8 cellular contexts compared by ENCODE assay signal in genomic region chr14:57390806-57391562, GRCh38. TPM values are rescaled to one million over a fixed set of nuclear protein-coding genes. Genes with fewer than 3 reads are reported as not detected.
A peak's percentile ranks its signal among the peaks of the same experiment; 100 is the strongest.
DNase-seq lines count a peak whose midpoint lies in the region; ATAC-seq, FAIRE-seq and TF ChIP-seq lines count a peak whose summit lies in the region.

No MANE protein-coding gene starts in this region.

- peak; percentile 29 for ATAC-seq in CD8-positive, alpha-beta T cell
- ATAC-seq in GM19372 (IDR thresholded peaks at IDR 0.05; ENCODE audit: low read depth, unreplicated experiment): peak; percentile 35
- ATAC-seq in HG03460 (IDR thresholded peaks at IDR 0.05; ENCODE audit: unreplicated experiment): peak; percentile 37
- ATAC-seq in GM12878: peak; percentile 72

- H3K9me2 ChIP-seq in SU-DHL-6 (replicated peaks; ENCODE audit: insufficient read depth, low read length): no peaks in the 10 kb centered on the region

- peak overlapping the region; percentile 57 for H3K4me2 ChIP-seq in SU-DHL-6 (ENCODE audit: low read depth, low read length, poor library complexity, severe bottlenecking)
- peak overlapping the region; percentile 96 for H3K4me2 ChIP-seq in GM12878 (ENCODE audit: control insufficient read depth, insufficient read depth)
- peak overlapping the region; percentile 99 for H3K4me2 ChIP-seq in skeletal muscle satellite cell (ENCODE audit: low read length)

- peaks cover 27% of the 10 kb centered on the region for H3K4me1 ChIP-seq in CD8-positive, alpha-beta T cell (ENCODE audit: insufficient read depth, low read length)
- peaks cover 9% of the 10 kb centered on the region for H3K4me1 ChIP-seq in GM12878 (ENCODE audit: control insufficient read depth, insufficient read depth, low read length)
- H3K4me1 ChIP-seq in skeletal muscle satellite cell (ENCODE audit: control insufficient read depth, insufficient read depth, low read length): peaks cover 28% of the 10 kb centered on the region

- H2AFZ ChIP-seq in SU-DHL-6 (ENCODE audit: low read depth, low read length, severe bottlenecking) (peak overlapping the region; percentile 95), GM12878 (ENCODE audit: control insufficient read depth, low read depth, low read length) (peak overlapping the region; percentile 93)

- WGBS in GM12878 (ENCODE audit: insufficient coverage, insufficient replicate concordance, low lambda C conversion rate, missing lambda C conversion rate): 2% methylated on average over 55 of the region's 75 CpGs

- peak overlapping the region; percentile 94 for H3K4me3 Mint-ChIP-seq in CD8-positive, alpha-beta T cell

- H4K20me1 ChIP-seq in SU-DHL-6 (ENCODE audit: low read depth, low read length): peaks cover 8% of the 10 kb centered on the region
- H4K20me1 ChIP-seq in GM12878 (ENCODE audit: control insufficient read depth, insufficient read depth): no peaks in the 10 kb centered on the region

- no peak for TF ChIP-seq EP300 in GM12878 (IDR thresholded peaks at IDR 0.05; ENCODE audit: borderline replicate concordance in 1 of 2, control insufficient read depth in 1 of 2, low read depth in 2 of 2, low read length in 2 of 2)

- POLR2A ChIA-PET in CD8-positive, alpha-beta T cell (lab: Charles Lee): interaction anchor here (1.4 to 3.4 kb wide), 4 partner anchors 10 to 1273 kb away, joined by 6 to 19 read pairs (median 9); partner anchors contain the start of genes AP5M1, EXOC5, PELI2 and TMEM260
- POLR2A ChIA-PET in GM12878 (lab: Charles Lee): interaction anchor here (1.0 kb wide), 1 partner anchor 12 kb away, joined by 12 read pairs; no protein-coding TSS in a partner anchor

- RAD21 ChIA-PET in GM12878 (lab: Charles Lee; ENCODE audit: unreplicated experiment): interaction anchor here (0.6 kb wide), 1 partner anchor 106 kb away, joined by 3 read pairs; no protein-coding TSS in a partner anchor

- peaks cover 44% of the 10 kb centered on the region for H3K4me1 Mint-ChIP-seq in CD8-positive, alpha-beta T cell (ENCODE audit: low read depth)

- peaks cover 42% of the 10 kb centered on the region for H3K79me2 ChIP-seq in SU-DHL-6 (ENCODE audit: insufficient read depth, low read length)
- H3K79me2 ChIP-seq in GM12878 (ENCODE audit: control insufficient read depth, insufficient read depth, low read length): peaks cover 38% of the 10 kb centered on the region

- H3K27me3 Mint-ChIP-seq in CD8-positive, alpha-beta T cell (ENCODE audit: low read depth): no peaks in the 10 kb centered on the region

- intact Hi-C loops in CD8-positive, alpha-beta T cell (cut with DNase I, micrococcal nuclease): loop anchor here (1.0 to 10.0 kb wide), 10 partner anchors 123 to 1809 kb away; partner anchors contain the start of genes DAAM1 (in 2 of the 2), PELI2 (in 2 of the 2), AP5M1 (in 1 of the 2) and EXOC5 (in 1 of the 2)
- intact Hi-C loops in GM12878 (cut with micrococcal nuclease; ENCODE audit: unreplicated experiment): loop anchor here (5.0 kb wide), 2 partner anchors 101 to 124 kb away; partner anchors contain the start of genes AP5M1, CCDC198 and EXOC5

- no peaks in the 10 kb centered on the region for H3K36me3 ChIP-seq in CD8-positive, alpha-beta T cell (ENCODE audit: insufficient read depth, low read length)
- peaks cover 8% of the 10 kb centered on the region; the same call in 1 of the 2 replicates for H3K36me3 ChIP-seq in SU-DHL-6 (ENCODE audit: low read length)
- no peaks in the 10 kb centered on the region for H3K36me3 ChIP-seq in GM12878 (ENCODE audit: control insufficient read depth in 2 of 2, insufficient read depth in 2 of 2, low read length in 1 of 2)
- H3K36me3 ChIP-seq in skeletal muscle satellite cell (ENCODE audit: insufficient read depth, low read length): peaks cover 9% of the 10 kb centered on the region

- SMC1A ChIA-PET in GM12878 (lab: Charles Lee; ENCODE audit: uncharacterized antibody, unreplicated experiment): interaction anchor here (1.4 kb wide), 1 partner anchor 9 kb away, joined by 4 read pairs; no protein-coding TSS in a partner anchor

- H3F3A ChIP-seq in SU-DHL-6 (ENCODE audit: insufficient read depth): no peaks in the 10 kb centered on the region

- peak overlapping the region; percentile 48 for H3K27ac ChIP-seq in CD8-positive, alpha-beta T cell (ENCODE audit: low read depth, low read length)
- H3K27ac ChIP-seq in SU-DHL-6 (ENCODE audit: low read depth, low read length): 0 out of 2 replicates have a peak overlapping the region, but pooled peaks have one; percentile 31
- peak overlapping the region; percentile 83 for H3K27ac ChIP-seq in GM12878 (ENCODE audit: control insufficient read depth, insufficient read depth)

- no peak for TF ChIP-seq POLR2A in GM12878 (IDR thresholded peaks at IDR 0.05; ENCODE audit: low read depth, low read length)

- H3K9me3 Mint-ChIP-seq in CD8-positive, alpha-beta T cell: no peaks in the 10 kb centered on the region

- H3K27me3 ChIP-seq in CD8-positive, alpha-beta T cell (ENCODE audit: insufficient read depth, low read length): no peaks in the 10 kb centered on the region
- H3K27me3 ChIP-seq in SU-DHL-6 (ENCODE audit: low read length) (no peaks in the 10 kb centered on the region), GM12878 (replicated peaks in 1 of 2; ENCODE audit: control insufficient read depth in 2 of 2, insufficient read depth in 2 of 2, low read length in 1 of 2) (no peaks in the 10 kb centered on the region), skeletal muscle satellite cell (ENCODE audit: control insufficient read depth, insufficient read depth, low read length) (no peaks in the 10 kb centered on the region)

- peak overlapping the region; percentile 70 for H3K9ac ChIP-seq in SU-DHL-6 (ENCODE audit: low read length)
- peak overlapping the region; percentile 82 for H3K9ac ChIP-seq in GM12878 (ENCODE audit: control insufficient read depth, insufficient read depth, low read length)
- peak overlapping the region; percentile 84 for H3K9ac ChIP-seq in skeletal muscle satellite cell (ENCODE audit: low read depth, low read length)

- CTCF ChIA-PET in CD8-positive, alpha-beta T cell (lab: Charles Lee): interaction anchor here (1.4 kb wide), 1 partner anchor 10 kb away, joined by 4 read pairs; no protein-coding TSS in a partner anchor
- CTCF ChIA-PET in GM12878 (lab: Yijun Ruan, JAX): no interaction called here

- no TSS peak for BruUV-seq in GM12878 (replicated peaks; lab: Mats Ljungman, UMichigan)

- no peaks in the 10 kb centered on the region for H3K9me3 ChIP-seq in CD8-positive, alpha-beta T cell (ENCODE audit: low read length)
- H3K9me3 ChIP-seq in SU-DHL-6 (ENCODE audit: insufficient read depth, low read length): no peaks in the 10 kb centered on the region
- H3K9me3 ChIP-seq in GM12878 (replicated peaks; ENCODE audit: control insufficient read depth, insufficient read depth, low read length): no peaks in the 10 kb centered on the region
- no peaks in the 10 kb centered on the region for H3K9me3 ChIP-seq in iPS-18c (ENCODE audit: control insufficient read depth, insufficient read depth, low read length)
- H3K9me3 ChIP-seq in skeletal muscle satellite cell (replicated peaks; ENCODE audit: low read length): no peaks in the 10 kb centered on the region

- H3K36me3 Mint-ChIP-seq in CD8-positive, alpha-beta T cell: peaks cover 25% of the 10 kb centered on the region

- no peak for TF ChIP-seq CTCF in CD8-positive, alpha-beta T cell (IDR thresholded peaks at IDR 0.05)
- no peak for TF ChIP-seq CTCF in SU-DHL-6 (IDR thresholded peaks at IDR 0.05; ENCODE audit: insufficient read depth, low read length, poor library complexity, severe bottlenecking)
- TF ChIP-seq CTCF in GM12878 (IDR thresholded peaks at IDR 0.05 in 2 of 3, conservative IDR thresholded peaks at IDR 0.05 in 1 of 3; ENCODE audit: control insufficient read depth in 2 of 3, extremely low read depth in 1 of 3, insufficient read depth in 1 of 3, low read depth in 3 of 3, low read length in 3 of 3): no peak

- TF ChIP-seq RAD21 in GM12878 (IDR thresholded peaks at IDR 0.05; ENCODE audit: insufficient read depth, low read depth, low read length): no peak

- peak; percentile 6 to 63 (median 25) for DNase-seq in CD8-positive, alpha-beta T cell
- no peak for DNase-seq in GM12878 (ENCODE audit: low read depth, low spot score)
- DNase-seq in GOT3 (lab: John Stamatoyannopoulos, UW): no peak

- FAIRE-seq in GM12878 (lab: Jason Lieb, UNC): peak; percentile 47

- in situ Hi-C loops in GM12878 (cut with MboI): no loop called here

- peak overlapping the region; percentile 46 for H3K4me3 ChIP-seq in CD8-positive, alpha-beta T cell (ENCODE audit: low read depth, low read length)
- H3K4me3 ChIP-seq in SU-DHL-6 (ENCODE audit: insufficient read depth, low read length, poor library complexity, severe bottlenecking) (peak overlapping the region; percentile 79), GM12878 (peak overlapping the region; percentile 90), iPS-18c (ENCODE audit: insufficient read depth, low read depth, low read length) (peak overlapping the region; percentile 90), skeletal muscle satellite cell (ENCODE audit: low read length) (peak overlapping the region; percentile 92)

- peak overlapping the region; percentile 94 for H3K27ac Mint-ChIP-seq in CD8-positive, alpha-beta T cell

TF ChIP-seq in GM12878, 131 proteins besides CTCF, POLR2A, EP300 and RAD21 (continues in another document):
- TF ChIP-seq MEF2B (IDR thresholded peaks at IDR 0.05; ENCODE audit: partially characterized antibody, poor library complexity, severe bottlenecking): no peak
- no peak for TF ChIP-seq SREBF1 (IDR thresholded peaks at IDR 0.05; ENCODE audit: low read length)
- no peak for TF ChIP-seq ZNF274 (IDR thresholded peaks at IDR 0.05; ENCODE audit: insufficient read depth, insufficient read length)
- 0 out of 2 replicates have a peak, but pooled peaks have one; percentile 22 for TF ChIP-seq IKZF1 (conservative IDR thresholded peaks at IDR 0.05)

RNA-seq across cellular contexts. Expression of gene NAA30, which starts 0.6 kb away (rescaled TPM):
- 10 to 100 TPM; 26.4 to 31.2 TPM for total RNA-seq in CD8-positive, alpha-beta T cell
- 19.5 and 20.8 TPM in 2 replicates for total RNA-seq in GM12878 (2013; cell fraction: nucleolus; rRNA removed)
- total RNA-seq in GM12878 (2014; rRNA removed) (8.0 and 10.6 TPM in 2 replicates), GM12878 (2014; rRNA removed; fragmentation: Illumina TruSeq; extraction: Trizol) (9.6 and 9.8 TPM in 2 replicates), GM12878 (2021) (10.5 and 13.9 TPM in 2 replicates)
- polyA plus RNA-seq in GM12878 (2011; ENCODE audit: low read depth): 3.9 TPM
- polyA plus RNA-seq in GM12878 (2011; rRNA removed) (15.6 and 17.1 TPM in 2 replicates), GM12878 (2014; fragmentation: Illumina TruSeq; extraction: Trizol) (11.1 and 11.5 TPM in 2 replicates), GM12878 (2014; fragmentation: Nextera tagmentation; extraction: Ambion mirVana) (1 to 10 TPM; 4.5 to 5.3 TPM), GM12878 (2014; rRNA removed) (4.4 and 5.9 TPM in 2 replicates), GM12878 (2016; fragmentation: Nextera tagmentation; extraction: Ambion mirVana) (10 to 100 TPM; 13.8 to 14.0 TPM)
- 3.7 and 4.0 TPM in 2 replicates for polyA plus RNA-seq in GM12878 (2011; cell fraction: cytosol; rRNA removed)
- 3.8 and 5.9 TPM in 2 replicates for polyA plus RNA-seq in GM12878 (2011; cell fraction: nucleus; rRNA removed)
- polyA plus RNA-seq in GM12878 (2012): 7.1 and 7.4 TPM in 2 replicates
- 16.8 and 17.6 TPM in 2 replicates for polyA minus RNA-seq in GM12878 (2011; rRNA and poly(A)+ RNA removed)
- 6.8 and 8.4 TPM in 2 replicates for polyA minus RNA-seq in GM12878 (2011; cell fraction: cytosol; rRNA and poly(A)+ RNA removed)
- 5.2 and 9.2 TPM in 2 replicates for polyA minus RNA-seq in GM12878 (2011; cell fraction: nucleus; rRNA and poly(A)+ RNA removed)
- total RNA-seq in skeletal muscle satellite cell (2012; rRNA removed): 15.7 and 19.3 TPM in 2 replicates

Comparison
In these comparisons a context has a peak if more than half of its experiments do, and no peak if none do; other contexts are left out.
1. DNase-seq: peak in CD8-positive, alpha-beta T cell (7 of 7); none in GM12878 (single experiment) and GOT3 (single experiment).
2. H3K27ac ChIP-seq: peak in every context shown above with its lines; median percentile 83 in GM12878; 48 in CD8-positive, alpha-beta T cell; 31 in SU-DHL-6.
3. Peak in every context shown above with its lines, with median percentiles within 50 percentile points of each other: ATAC-seq, H3K4me3 ChIP-seq, H3K4me2 ChIP-seq and H3K9ac ChIP-seq.